In genomic region chr6:120083186-120083585, GRCh38 we compare ENCODE assay signal across 20 cellular contexts.
"Had no signal": no experiment of that assay in that cellular context is flagged by ENCODE, and none has a peak within 500 bp of the region (broad histone marks: within the 10 kb centered on the region; RNA-seq: fewer than 3 reads in every experiment).

No MANE protein-coding gene starts in this region.

- ATAC-seq: activated CD4-positive, CD25-positive, alpha-beta regulatory T cell treated with anti-CD3 and anti-CD28 coated beads, Interleukin-2, amount 50 U/mL, for 24 hours; activated CD8-positive, alpha-beta T cell treated with anti-CD3 and anti-CD28 coated beads, Interleukin-2, amount 10 ng/mL, durations not matched to agents 7 days and 5 days; heart left ventricle; left ventricle myocardium superior; pancreas; psoas muscle; right cardiac atrium; stimulated activated naive CD8-positive, alpha-beta T cell treated with anti-CD3 and anti-CD28 coated beads, Interleukin-15, amount 100 ng/mL, for 72 hours had no signal

- H3K36me3 ChIP-seq: heart left ventricle, pancreas, transverse colon had no signal

- H3K27ac ChIP-seq: epithelial cell of prostate, heart left ventricle, pancreas, psoas muscle, transverse colon, VCaP had no signal

- H3K27me3 ChIP-seq: heart left ventricle, pancreas, transverse colon had no signal

- DNase-seq: activated CD4-positive, alpha-beta T cell treated with anti-CD3 and anti-CD28 coated beads, Interleukin-2, amount 10 ng/mL, durations not matched to agents 7 days and 5 days; activated CD8-positive, alpha-beta T cell treated with anti-CD3 and anti-CD28 coated beads, Interleukin-2, amount 10 ng/mL, durations not matched to agents 7 days and 5 days; activated gamma-delta T cell treated with Interleukin-2 at 50 U/mL for 16 hours; aorta; heart left ventricle; left ventricle myocardium superior; mammary epithelial cell; pancreas; psoas muscle; right cardiac atrium; stimulated activated CD4-positive, alpha-beta T cell treated with anti-CD3 and anti-CD28 coated beads, Interleukin-12 subunit alpha, Interleukin-12 subunit beta, amount 100 ng/mL, for 4 hours; stimulated activated CD4-positive, alpha-beta T cell treated with anti-CD3 and anti-CD28 coated beads, Interleukin-4, amount 100 ng/mL, for 4 hours; stimulated activated naive CD8-positive, alpha-beta T cell treated with anti-CD3 and anti-CD28 coated beads, Interleukin-15, amount 100 ng/mL, for 72 hours; T-helper 9 cell; transverse colon had no signal

- H3K4me3 ChIP-seq: heart left ventricle, pancreas, psoas muscle, transverse colon had no signal

- FAIRE-seq: islet of Langerhans, pancreas, urothelium cell line had no signal

- H3K4me1 ChIP-seq: heart left ventricle, pancreas, psoas muscle, transverse colon had no signal

- H3K9me3 ChIP-seq: pancreas, psoas muscle, transverse colon had no signal
